In the genomic region with DNA sequence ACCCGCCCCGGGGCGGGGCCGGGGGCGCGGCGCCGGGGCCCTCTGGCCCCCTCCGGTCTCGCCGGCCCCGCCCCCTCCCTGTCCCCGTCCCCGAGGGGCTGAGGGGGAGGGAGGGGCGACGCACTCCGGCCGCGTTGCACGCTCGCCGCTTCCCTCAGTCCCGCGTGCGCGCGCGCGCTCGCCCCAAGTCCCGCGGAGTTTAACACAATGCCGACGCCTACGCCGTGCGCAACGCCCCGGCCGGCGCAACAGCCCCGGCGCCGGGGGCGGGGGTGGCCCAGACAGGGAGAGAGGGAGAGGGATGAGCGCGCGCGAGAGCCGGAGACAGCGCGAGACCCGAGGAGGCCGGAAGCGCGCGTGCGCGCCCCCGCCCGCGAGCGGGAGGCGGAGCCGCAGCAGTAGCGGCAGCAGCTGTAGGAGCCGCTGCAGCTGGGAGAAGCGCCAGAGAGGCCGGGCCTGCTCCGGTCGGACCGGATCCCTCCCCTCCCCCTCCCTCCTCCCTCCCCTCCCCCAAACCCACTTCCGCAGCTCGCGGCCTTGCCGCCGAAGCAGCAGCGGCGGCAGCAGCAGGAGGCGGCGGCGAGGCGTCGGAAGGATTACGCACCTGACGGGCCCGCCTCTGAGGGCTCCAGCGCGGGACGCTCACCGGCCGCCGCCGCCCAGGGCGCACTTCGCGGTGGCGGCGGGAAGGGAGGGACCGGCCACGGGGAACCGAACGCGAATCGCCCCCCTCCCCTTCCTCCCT, we compare ENCODE assay signal across 1 cellular context.
A peak's percentile ranks its signal among the peaks of the same experiment; 100 is the strongest.
TF ChIP-seq lines count a peak whose summit lies in the region.

No MANE protein-coding gene starts in this region.

TF ChIP-seq in HEK293, 187 proteins besides CTCF, POLR2A, EP300 and RAD21 (continued from another document):
- TF ChIP-seq, protein P1, sequence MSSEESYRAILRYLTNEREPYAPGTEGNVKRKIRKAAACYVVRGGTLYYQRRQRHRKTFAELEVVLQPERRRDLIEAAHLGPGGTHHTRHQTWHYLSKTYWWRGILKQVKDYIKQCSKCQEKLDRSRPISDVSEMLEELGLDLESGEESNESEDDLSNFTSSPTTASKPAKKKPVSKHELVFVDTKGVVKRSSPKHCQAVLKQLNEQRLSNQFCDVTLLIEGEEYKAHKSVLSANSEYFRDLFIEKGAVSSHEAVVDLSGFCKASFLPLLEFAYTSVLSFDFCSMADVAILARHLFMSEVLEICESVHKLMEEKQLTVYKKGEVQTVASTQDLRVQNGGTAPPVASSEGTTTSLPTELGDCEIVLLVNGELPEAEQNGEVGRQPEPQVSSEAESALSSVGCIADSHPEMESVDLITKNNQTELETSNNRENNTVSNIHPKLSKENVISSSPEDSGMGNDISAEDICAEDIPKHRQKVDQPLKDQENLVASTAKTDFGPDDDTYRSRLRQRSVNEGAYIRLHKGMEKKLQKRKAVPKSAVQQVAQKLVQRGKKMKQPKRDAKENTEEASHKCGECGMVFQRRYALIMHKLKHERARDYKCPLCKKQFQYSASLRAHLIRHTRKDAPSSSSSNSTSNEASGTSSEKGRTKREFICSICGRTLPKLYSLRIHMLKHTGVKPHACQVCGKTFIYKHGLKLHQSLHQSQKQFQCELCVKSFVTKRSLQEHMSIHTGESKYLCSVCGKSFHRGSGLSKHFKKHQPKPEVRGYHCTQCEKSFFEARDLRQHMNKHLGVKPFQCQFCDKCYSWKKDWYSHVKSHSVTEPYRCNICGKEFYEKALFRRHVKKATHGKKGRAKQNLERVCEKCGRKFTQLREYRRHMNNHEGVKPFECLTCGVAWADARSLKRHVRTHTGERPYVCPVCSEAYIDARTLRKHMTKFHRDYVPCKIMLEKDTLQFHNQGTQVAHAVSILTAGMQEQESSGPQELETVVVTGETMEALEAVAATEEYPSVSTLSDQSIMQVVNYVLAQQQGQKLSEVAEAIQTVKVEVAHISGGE (tag by site-specific recombination; conservative IDR thresholded peaks at IDR 0.05; ENCODE audit: low read depth) = peak; percentile 8; the same call in 1 of the 2 replicates
- TF ChIP-seq REPIN1 (tag by site-specific recombination; IDR thresholded peaks at IDR 0.05; ENCODE audit: low read depth) (no peak), ZNF133 (tag by site-specific recombination; IDR thresholded peaks at IDR 0.05) (no peak), ZNF341 (tag by site-specific recombination; IDR thresholded peaks at IDR 0.05; ENCODE audit: low read depth) (peak; percentile 51; the same call in 1 of the 2 replicates), ZNF433 (tag by site-specific recombination; IDR thresholded peaks at IDR 0.05; ENCODE audit: low read depth) (no peak), KLF16 (tag by site-specific recombination; IDR thresholded peaks at IDR 0.05) (0 out of 2 replicates have a peak, but pooled peaks have one; percentile 21), ZNF514 (tag by site-specific recombination; IDR thresholded peaks at IDR 0.05) (no peak), ZNF248 (tag by site-specific recombination; IDR thresholded peaks at IDR 0.05) (no peak), KLF7 (tag by site-specific recombination; IDR thresholded peaks at IDR 0.05; ENCODE audit: borderline replicate concordance) (no peak), ZFP3 (tag by site-specific recombination; IDR thresholded peaks at IDR 0.05; ENCODE audit: low read depth) (no peak), SP7 (tag by site-specific recombination; IDR thresholded peaks at IDR 0.05) (no peak), ZNF324 (tag by site-specific recombination; IDR thresholded peaks at IDR 0.05) (no peak), ZNF354C (tag by site-specific recombination; IDR thresholded peaks at IDR 0.05; ENCODE audit: borderline replicate concordance, low read depth) (no peak), ZNF610 (tag by site-specific recombination; IDR thresholded peaks at IDR 0.05; ENCODE audit: borderline replicate concordance) (no peak), ZNF274 (IDR thresholded peaks at IDR 0.05; ENCODE audit: low read length) (no peak), ZNF274 (tag by site-specific recombination; IDR thresholded peaks at IDR 0.05; ENCODE audit: borderline replicate concordance) (no peak), ZNF121 (tag by site-specific recombination; IDR thresholded peaks at IDR 0.05) (no peak), ZBTB7A (tag by site-specific recombination; IDR thresholded peaks at IDR 0.05; ENCODE audit: low read depth) (no peak), SCRT2 (tag by site-specific recombination; IDR thresholded peaks at IDR 0.05) (peak; percentile 98), ZNF529 (tag by site-specific recombination; IDR thresholded peaks at IDR 0.05; ENCODE audit: insufficient replicate concordance) (no peak), ZNF394 (tag by site-specific recombination; IDR thresholded peaks at IDR 0.05; ENCODE audit: borderline replicate concordance) (peak; percentile 48), YY2 (tag by site-specific recombination; IDR thresholded peaks at IDR 0.05) (no peak), ZNF660 (tag by site-specific recombination; IDR thresholded peaks at IDR 0.05) (no peak; the same call in 1 of the 2 replicates), KLF10 (tag by site-specific recombination; IDR thresholded peaks at IDR 0.05) (peak; percentile 93), ZNF561 (tag by site-specific recombination; IDR thresholded peaks at IDR 0.05; ENCODE audit: borderline replicate concordance) (peak; percentile 24; the same call in 1 of the 2 replicates), ZBTB8A (tag by site-specific recombination; IDR thresholded peaks at IDR 0.05) (no peak), GLI4 (tag by site-specific recombination; IDR thresholded peaks at IDR 0.05) (no peak)
- TF ChIP-seq, protein P2, sequence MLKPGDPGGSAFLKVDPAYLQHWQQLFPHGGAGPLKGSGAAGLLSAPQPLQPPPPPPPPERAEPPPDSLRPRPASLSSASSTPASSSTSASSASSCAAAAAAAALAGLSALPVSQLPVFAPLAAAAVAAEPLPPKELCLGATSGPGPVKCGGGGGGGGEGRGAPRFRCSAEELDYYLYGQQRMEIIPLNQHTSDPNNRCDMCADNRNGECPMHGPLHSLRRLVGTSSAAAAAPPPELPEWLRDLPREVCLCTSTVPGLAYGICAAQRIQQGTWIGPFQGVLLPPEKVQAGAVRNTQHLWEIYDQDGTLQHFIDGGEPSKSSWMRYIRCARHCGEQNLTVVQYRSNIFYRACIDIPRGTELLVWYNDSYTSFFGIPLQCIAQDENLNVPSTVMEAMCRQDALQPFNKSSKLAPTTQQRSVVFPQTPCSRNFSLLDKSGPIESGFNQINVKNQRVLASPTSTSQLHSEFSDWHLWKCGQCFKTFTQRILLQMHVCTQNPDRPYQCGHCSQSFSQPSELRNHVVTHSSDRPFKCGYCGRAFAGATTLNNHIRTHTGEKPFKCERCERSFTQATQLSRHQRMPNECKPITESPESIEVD (tag by site-specific recombination; IDR thresholded peaks at IDR 0.05) = no peak
- TF ChIP-seq, protein P3, sequence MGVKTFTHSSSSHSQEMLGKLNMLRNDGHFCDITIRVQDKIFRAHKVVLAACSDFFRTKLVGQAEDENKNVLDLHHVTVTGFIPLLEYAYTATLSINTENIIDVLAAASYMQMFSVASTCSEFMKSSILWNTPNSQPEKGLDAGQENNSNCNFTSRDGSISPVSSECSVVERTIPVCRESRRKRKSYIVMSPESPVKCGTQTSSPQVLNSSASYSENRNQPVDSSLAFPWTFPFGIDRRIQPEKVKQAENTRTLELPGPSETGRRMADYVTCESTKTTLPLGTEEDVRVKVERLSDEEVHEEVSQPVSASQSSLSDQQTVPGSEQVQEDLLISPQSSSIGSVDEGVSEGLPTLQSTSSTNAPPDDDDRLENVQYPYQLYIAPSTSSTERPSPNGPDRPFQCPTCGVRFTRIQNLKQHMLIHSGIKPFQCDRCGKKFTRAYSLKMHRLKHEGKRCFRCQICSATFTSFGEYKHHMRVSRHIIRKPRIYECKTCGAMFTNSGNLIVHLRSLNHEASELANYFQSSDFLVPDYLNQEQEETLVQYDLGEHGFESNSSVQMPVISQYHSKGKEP (tag by site-specific recombination; IDR thresholded peaks at IDR 0.05) = peak; percentile 93
- TF ChIP-seq, protein P4, sequence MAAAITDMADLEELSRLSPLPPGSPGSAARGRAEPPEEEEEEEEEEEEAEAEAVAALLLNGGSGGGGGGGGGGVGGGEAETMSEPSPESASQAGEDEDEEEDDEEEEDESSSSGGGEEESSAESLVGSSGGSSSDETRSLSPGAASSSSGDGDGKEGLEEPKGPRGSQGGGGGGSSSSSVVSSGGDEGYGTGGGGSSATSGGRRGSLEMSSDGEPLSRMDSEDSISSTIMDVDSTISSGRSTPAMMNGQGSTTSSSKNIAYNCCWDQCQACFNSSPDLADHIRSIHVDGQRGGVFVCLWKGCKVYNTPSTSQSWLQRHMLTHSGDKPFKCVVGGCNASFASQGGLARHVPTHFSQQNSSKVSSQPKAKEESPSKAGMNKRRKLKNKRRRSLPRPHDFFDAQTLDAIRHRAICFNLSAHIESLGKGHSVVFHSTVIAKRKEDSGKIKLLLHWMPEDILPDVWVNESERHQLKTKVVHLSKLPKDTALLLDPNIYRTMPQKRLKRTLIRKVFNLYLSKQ (tag by site-specific recombination; IDR thresholded peaks at IDR 0.05; ENCODE audit: borderline replicate concordance) = no peak
- TF ChIP-seq, protein P5, sequence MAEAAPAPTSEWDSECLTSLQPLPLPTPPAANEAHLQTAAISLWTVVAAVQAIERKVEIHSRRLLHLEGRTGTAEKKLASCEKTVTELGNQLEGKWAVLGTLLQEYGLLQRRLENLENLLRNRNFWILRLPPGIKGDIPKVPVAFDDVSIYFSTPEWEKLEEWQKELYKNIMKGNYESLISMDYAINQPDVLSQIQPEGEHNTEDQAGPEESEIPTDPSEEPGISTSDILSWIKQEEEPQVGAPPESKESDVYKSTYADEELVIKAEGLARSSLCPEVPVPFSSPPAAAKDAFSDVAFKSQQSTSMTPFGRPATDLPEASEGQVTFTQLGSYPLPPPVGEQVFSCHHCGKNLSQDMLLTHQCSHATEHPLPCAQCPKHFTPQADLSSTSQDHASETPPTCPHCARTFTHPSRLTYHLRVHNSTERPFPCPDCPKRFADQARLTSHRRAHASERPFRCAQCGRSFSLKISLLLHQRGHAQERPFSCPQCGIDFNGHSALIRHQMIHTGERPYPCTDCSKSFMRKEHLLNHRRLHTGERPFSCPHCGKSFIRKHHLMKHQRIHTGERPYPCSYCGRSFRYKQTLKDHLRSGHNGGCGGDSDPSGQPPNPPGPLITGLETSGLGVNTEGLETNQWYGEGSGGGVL (tag by site-specific recombination; IDR thresholded peaks at IDR 0.05) = no peak; the same call in none of the 2 replicates
- TF ChIP-seq, protein P6, sequence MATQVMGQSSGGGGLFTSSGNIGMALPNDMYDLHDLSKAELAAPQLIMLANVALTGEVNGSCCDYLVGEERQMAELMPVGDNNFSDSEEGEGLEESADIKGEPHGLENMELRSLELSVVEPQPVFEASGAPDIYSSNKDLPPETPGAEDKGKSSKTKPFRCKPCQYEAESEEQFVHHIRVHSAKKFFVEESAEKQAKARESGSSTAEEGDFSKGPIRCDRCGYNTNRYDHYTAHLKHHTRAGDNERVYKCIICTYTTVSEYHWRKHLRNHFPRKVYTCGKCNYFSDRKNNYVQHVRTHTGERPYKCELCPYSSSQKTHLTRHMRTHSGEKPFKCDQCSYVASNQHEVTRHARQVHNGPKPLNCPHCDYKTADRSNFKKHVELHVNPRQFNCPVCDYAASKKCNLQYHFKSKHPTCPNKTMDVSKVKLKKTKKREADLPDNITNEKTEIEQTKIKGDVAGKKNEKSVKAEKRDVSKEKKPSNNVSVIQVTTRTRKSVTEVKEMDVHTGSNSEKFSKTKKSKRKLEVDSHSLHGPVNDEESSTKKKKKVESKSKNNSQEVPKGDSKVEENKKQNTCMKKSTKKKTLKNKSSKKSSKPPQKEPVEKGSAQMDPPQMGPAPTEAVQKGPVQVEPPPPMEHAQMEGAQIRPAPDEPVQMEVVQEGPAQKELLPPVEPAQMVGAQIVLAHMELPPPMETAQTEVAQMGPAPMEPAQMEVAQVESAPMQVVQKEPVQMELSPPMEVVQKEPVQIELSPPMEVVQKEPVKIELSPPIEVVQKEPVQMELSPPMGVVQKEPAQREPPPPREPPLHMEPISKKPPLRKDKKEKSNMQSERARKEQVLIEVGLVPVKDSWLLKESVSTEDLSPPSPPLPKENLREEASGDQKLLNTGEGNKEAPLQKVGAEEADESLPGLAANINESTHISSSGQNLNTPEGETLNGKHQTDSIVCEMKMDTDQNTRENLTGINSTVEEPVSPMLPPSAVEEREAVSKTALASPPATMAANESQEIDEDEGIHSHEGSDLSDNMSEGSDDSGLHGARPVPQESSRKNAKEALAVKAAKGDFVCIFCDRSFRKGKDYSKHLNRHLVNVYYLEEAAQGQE (tag by site-specific recombination; IDR thresholded peaks at IDR 0.05) = no peak
- TF ChIP-seq, protein P7, sequence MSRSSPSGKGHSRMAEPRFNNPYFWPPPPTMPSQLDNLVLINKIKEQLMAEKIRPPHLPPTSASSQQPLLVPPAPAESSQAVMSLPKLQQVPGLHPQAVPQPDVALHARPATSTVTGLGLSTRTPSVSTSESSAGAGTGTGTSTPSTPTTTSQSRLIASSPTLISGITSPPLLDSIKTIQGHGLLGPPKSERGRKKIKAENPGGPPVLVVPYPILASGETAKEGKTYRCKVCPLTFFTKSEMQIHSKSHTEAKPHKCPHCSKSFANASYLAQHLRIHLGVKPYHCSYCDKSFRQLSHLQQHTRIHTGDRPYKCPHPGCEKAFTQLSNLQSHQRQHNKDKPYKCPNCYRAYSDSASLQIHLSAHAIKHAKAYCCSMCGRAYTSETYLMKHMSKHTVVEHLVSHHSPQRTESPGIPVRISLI (tag by site-specific recombination; IDR thresholded peaks at IDR 0.05) = no peak
- TF ChIP-seq, protein P8, sequence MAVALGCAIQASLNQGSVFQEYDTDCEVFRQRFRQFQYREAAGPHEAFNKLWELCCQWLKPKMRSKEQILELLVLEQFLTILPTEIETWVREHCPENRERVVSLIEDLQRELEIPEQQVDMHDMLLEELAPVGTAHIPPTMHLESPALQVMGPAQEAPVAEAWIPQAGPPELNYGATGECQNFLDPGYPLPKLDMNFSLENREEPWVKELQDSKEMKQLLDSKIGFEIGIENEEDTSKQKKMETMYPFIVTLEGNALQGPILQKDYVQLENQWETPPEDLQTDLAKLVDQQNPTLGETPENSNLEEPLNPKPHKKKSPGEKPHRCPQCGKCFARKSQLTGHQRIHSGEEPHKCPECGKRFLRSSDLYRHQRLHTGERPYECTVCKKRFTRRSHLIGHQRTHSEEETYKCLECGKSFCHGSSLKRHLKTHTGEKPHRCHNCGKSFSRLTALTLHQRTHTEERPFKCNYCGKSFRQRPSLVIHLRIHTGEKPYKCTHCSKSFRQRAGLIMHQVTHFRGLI (tag by site-specific recombination; IDR thresholded peaks at IDR 0.05) = no peak
- TF ChIP-seq, protein P9, sequence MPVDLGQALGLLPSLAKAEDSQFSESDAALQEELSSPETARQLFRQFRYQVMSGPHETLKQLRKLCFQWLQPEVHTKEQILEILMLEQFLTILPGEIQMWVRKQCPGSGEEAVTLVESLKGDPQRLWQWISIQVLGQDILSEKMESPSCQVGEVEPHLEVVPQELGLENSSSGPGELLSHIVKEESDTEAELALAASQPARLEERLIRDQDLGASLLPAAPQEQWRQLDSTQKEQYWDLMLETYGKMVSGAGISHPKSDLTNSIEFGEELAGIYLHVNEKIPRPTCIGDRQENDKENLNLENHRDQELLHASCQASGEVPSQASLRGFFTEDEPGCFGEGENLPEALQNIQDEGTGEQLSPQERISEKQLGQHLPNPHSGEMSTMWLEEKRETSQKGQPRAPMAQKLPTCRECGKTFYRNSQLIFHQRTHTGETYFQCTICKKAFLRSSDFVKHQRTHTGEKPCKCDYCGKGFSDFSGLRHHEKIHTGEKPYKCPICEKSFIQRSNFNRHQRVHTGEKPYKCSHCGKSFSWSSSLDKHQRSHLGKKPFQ (tag by site-specific recombination; IDR thresholded peaks at IDR 0.05) = no peak
